ENCODE assay signal across 12 cellular contexts in genomic region chr5:91151947-91152346, GRCh38.
DNase-seq lines count a peak whose midpoint lies in the region; ATAC-seq and TF ChIP-seq lines count a peak whose summit lies in the region.
"Had no signal": no experiment of that assay in that cellular context is flagged by ENCODE, and none has a peak within 500 bp of the region (broad histone marks: within the 10 kb centered on the region; RNA-seq: fewer than 3 reads in every experiment).

No MANE protein-coding gene starts in this region.

- intact Hi-C loops in aorta (cut with DNase I): loop anchor here in 1 of 2 donors (2.0 kb wide), 1 partner anchor 25 kb away; no protein-coding TSS in a partner anchor

- no peaks in the 10 kb centered on the region for H3K9me3 ChIP-seq in aorta (ENCODE audit: control insufficient read depth, low read length)
- H3K9me3 ChIP-seq: tibial nerve had no signal

- H3K4me3 Mint-ChIP-seq in natural killer cell treated with Interleukin-12 subunit alpha and Interleukin-12 subunit beta and Interleukin-15 and Interleukin-18, amount 100 ng/mL, for 72 hours: no peak overlapping the region
- H3K4me3 Mint-ChIP-seq: activated naive CD8-positive, alpha-beta T cell treated with anti-CD3 and anti-CD28 coated beads, Interleukin-2, amount 50 U/mL, for 24 hours had no signal

- no peak overlapping the region for H3K27ac ChIP-seq in brain microvascular endothelial cell
- H3K27ac ChIP-seq in aorta (ENCODE audit: low read depth in 1 of 2, low read length in 2 of 2): no peak overlapping the region
- H3K27ac ChIP-seq: tibial nerve, WERI-Rb-1 had no signal

- H3K36me3 Mint-ChIP-seq in natural killer cell treated with Interleukin-12 subunit alpha and Interleukin-12 subunit beta and Interleukin-15 and Interleukin-18, amount 100 ng/mL, for 72 hours: peaks cover 4% of the 10 kb centered on the region

- no peaks in the 10 kb centered on the region for H3K9me3 Mint-ChIP-seq in natural killer cell treated with Interleukin-12 subunit alpha and Interleukin-12 subunit beta and Interleukin-15 and Interleukin-18, amount 100 ng/mL, for 72 hours
- H3K9me3 Mint-ChIP-seq: activated naive CD8-positive, alpha-beta T cell treated with anti-CD3 and anti-CD28 coated beads, Interleukin-2, amount 50 U/mL, for 24 hours had no signal

- no peaks in the 10 kb centered on the region for H3K4me1 ChIP-seq in aorta (ENCODE audit: control insufficient read depth in 1 of 2, insufficient read depth in 2 of 2, low read length in 2 of 2)

- H3K4me3 ChIP-seq in brain microvascular endothelial cell (ENCODE audit: low read depth, low read length): no peak overlapping the region
- H3K4me3 ChIP-seq in kidney epithelial cell (ENCODE audit: low read depth, low read length): no peak overlapping the region
- H3K4me3 ChIP-seq in aorta (ENCODE audit: low read length in 2 of 2): no peak overlapping the region
- H3K4me3 ChIP-seq: tibial nerve had no signal

- peaks cover 3 to 13% of the 10 kb centered on the region in 2 donors for H3K4me1 Mint-ChIP-seq in natural killer cell treated with Interleukin-12 subunit alpha and Interleukin-12 subunit beta and Interleukin-15 and Interleukin-18, amount 100 ng/mL, for 72 hours (ENCODE audit: low read depth in 2 of 2)

- in situ Hi-C loops in brain microvascular endothelial cell (cut with HindIII; ENCODE audit: low pct_ligation_motif_present, low sequenced_read_pairs): no loop called here

- H3K27me3 ChIP-seq in brain microvascular endothelial cell (replicated peaks) (no peaks in the 10 kb centered on the region), kidney epithelial cell (ENCODE audit: control insufficient read depth, insufficient read depth, low read length) (no peaks in the 10 kb centered on the region), aorta (ENCODE audit: control insufficient read depth in 1 of 2, insufficient read depth in 2 of 2, low read length in 1 of 2) (no peaks in the 10 kb centered on the region)
- H3K27me3 ChIP-seq: tibial nerve had no signal

- WGBS in aorta, 2 donors: 38 to 44% methylated on average over 2 of the region's 2 CpGs

- no peak for TF ChIP-seq CTCF in brain microvascular endothelial cell (IDR thresholded peaks at IDR 0.05; ENCODE audit: low read depth, low read length, missing control alignments)
- no peak for TF ChIP-seq CTCF in kidney epithelial cell (IDR thresholded peaks at IDR 0.05; ENCODE audit: insufficient read depth, low read length, poor library complexity, severe bottlenecking)

- peak; percentile 83 for ATAC-seq in aorta (ENCODE audit: low FRiP score)
- no peak for ATAC-seq in natural killer cell treated with Interleukin-12 subunit alpha and Interleukin-12 subunit beta and Interleukin-15 and Interleukin-18, amount 100 ng/mL, for 72 hours
- ATAC-seq: activated naive CD8-positive, alpha-beta T cell treated with anti-CD3 and anti-CD28 coated beads, Interleukin-2, amount 50 U/mL, for 24 hours had no signal

- H3K27me3 Mint-ChIP-seq in natural killer cell treated with Interleukin-12 subunit alpha and Interleukin-12 subunit beta and Interleukin-15 and Interleukin-18, amount 100 ng/mL, for 72 hours: peaks cover 0 to 4% of the 10 kb centered on the region in 2 donors

- H3K36me3 ChIP-seq in brain microvascular endothelial cell (replicated peaks) (no peaks in the 10 kb centered on the region), kidney epithelial cell (ENCODE audit: control insufficient read depth, insufficient read depth, low read length) (no peaks in the 10 kb centered on the region), aorta (ENCODE audit: control insufficient read depth in 1 of 2, insufficient read depth in 2 of 2, low read length in 1 of 2) (no peaks in the 10 kb centered on the region)
- H3K36me3 ChIP-seq: tibial nerve had no signal

- DNase-seq in NCI-H2196 (lab: John Stamatoyannopoulos, UW; ENCODE audit: unreplicated experiment): peak; percentile 8
- no peak for DNase-seq in NCI-H2196 treated with DMSO at 0.1 percent for 48 hours (lab: John Stamatoyannopoulos, UW; ENCODE audit: unreplicated experiment)
- DNase-seq in brain microvascular endothelial cell: peak; percentile 83
- peak; percentile 70 for DNase-seq in kidney epithelial cell (ENCODE audit: low read depth)
- DNase-seq in aorta: peak in 1 of 2 donors; percentile 74
- DNase-seq in T-helper 1 cell: no peak
- DNase-seq in activated CD8-positive, alpha-beta memory T cell treated with anti-CD3 and anti-CD28 coated beads, Interleukin-2, amount 50 U/mL, for 4 hours: no peak
- no peak for DNase-seq in natural killer cell treated with Interleukin-12 subunit alpha and Interleukin-12 subunit beta and Interleukin-15 and Interleukin-18, amount 100 ng/mL, for 72 hours (ENCODE audit: low spot score)
- DNase-seq: activated naive CD8-positive, alpha-beta T cell treated with anti-CD3 and anti-CD28 coated beads, Interleukin-2, amount 50 U/mL, for 24 hours; AML-193; WERI-Rb-1 had no signal

- no peak overlapping the region for H3K27ac Mint-ChIP-seq in natural killer cell treated with Interleukin-12 subunit alpha and Interleukin-12 subunit beta and Interleukin-15 and Interleukin-18, amount 100 ng/mL, for 72 hours
- H3K27ac Mint-ChIP-seq: activated naive CD8-positive, alpha-beta T cell treated with anti-CD3 and anti-CD28 coated beads, Interleukin-2, amount 50 U/mL, for 24 hours had no signal

Comparison
In these comparisons a context has a peak if more than half of its experiments do, and no peak if none do; other contexts are left out.
1. DNase-seq: peak in NCI-H2196 (single experiment), brain microvascular endothelial cell (single experiment) and kidney epithelial cell (single experiment); none in NCI-H2196 treated with DMSO at 0.1 percent for 48 hours (single experiment), T-helper 1 cell (0 of 5), activated CD8-positive, alpha-beta memory T cell treated with anti-CD3 and anti-CD28 coated beads, Interleukin-2, amount 50 U/mL, for 4 hours (single experiment) and natural killer cell treated with Interleukin-12 subunit alpha and Interleukin-12 subunit beta and Interleukin-15 and Interleukin-18, amount 100 ng/mL, for 72 hours (single experiment).